ENCODE assay signal across 9 cellular contexts in the genomic region with DNA sequence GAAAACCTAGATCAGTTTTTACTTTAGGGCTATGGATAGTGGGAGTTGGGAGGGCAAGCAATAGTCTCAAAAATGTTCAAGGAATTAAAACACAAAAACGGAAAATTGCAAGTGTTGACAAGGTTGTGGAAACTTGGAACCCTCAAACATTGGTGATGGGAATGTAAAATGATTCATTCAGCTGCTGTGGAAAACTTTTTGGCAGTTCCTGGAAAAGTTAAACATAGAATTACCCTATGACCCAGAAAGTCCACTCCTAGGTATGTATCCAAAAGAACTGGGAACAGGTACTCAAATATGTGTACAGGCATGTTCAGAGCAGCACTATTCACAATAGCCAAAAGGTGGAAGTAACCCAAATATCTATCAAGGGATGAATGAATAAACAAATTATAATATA. TPM values are rescaled to one million over a fixed set of nuclear protein-coding genes. Genes with fewer than 3 reads are reported as not detected.
DNase-seq lines count a peak whose midpoint lies in the region; ATAC-seq and TF ChIP-seq lines count a peak whose summit lies in the region.
"Had no signal": no experiment of that assay in that cellular context is flagged by ENCODE, and none has a peak within 500 bp of the region (broad histone marks: within the 10 kb centered on the region; RNA-seq: fewer than 3 reads in every experiment).

No MANE protein-coding gene starts in this region.

- H3K14ac ChIP-seq in trophoblast cell (ENCODE audit: low read length) = no peak overlapping the region

- H3K4me1 ChIP-seq in GM23338 (ENCODE audit: insufficient read depth) (peaks cover 18% of the 10 kb centered on the region), esophagus muscularis mucosa (peaks cover 32 to 37% (median 36%) of the 10 kb centered on the region in 4 donors), trophoblast cell (ENCODE audit: control insufficient read depth in 1 of 2, insufficient read depth in 2 of 2, low read length in 2 of 2) (peaks cover 4 to 19% of the 10 kb centered on the region in 2 experiments), Peyer's patch (peaks cover 0 to 22% (median 0%) of the 10 kb centered on the region in 4 donors)

- no peaks in the 10 kb centered on the region for H3K9me2 ChIP-seq in GM23338 (ENCODE audit: insufficient read depth)

- peak overlapping the region; percentile 86 for H3K9ac ChIP-seq in SK-N-MC (ENCODE audit: insufficient read length)
- H3K9ac ChIP-seq in trophoblast cell (ENCODE audit: low read length) = no peak overlapping the region

- H3K79me1 ChIP-seq in trophoblast cell (ENCODE audit: low read length) = peaks cover 18% of the 10 kb centered on the region

- H3K4me2 ChIP-seq in GM23338 = peak overlapping the region; percentile 91; the same call in 1 of the 2 replicates
- H3K4me2 ChIP-seq in trophoblast cell (ENCODE audit: low read length) = no peak overlapping the region

- H4K8ac ChIP-seq in trophoblast cell (ENCODE audit: low read depth, low read length) = no peak overlapping the region

- H2BK120ac ChIP-seq in trophoblast cell (ENCODE audit: insufficient read depth, low read length, poor library complexity) = no peak overlapping the region

- H3K27me3 ChIP-seq in GM23338 (ENCODE audit: insufficient read depth) (no peaks in the 10 kb centered on the region), esophagus muscularis mucosa (peaks cover 0 to 6% (median 0%) of the 10 kb centered on the region in 4 donors), trophoblast cell (ENCODE audit: insufficient read depth, low read length) (no peaks in the 10 kb centered on the region), Peyer's patch (no peaks in the 10 kb centered on the region)

- H3K9me3 ChIP-seq in SK-N-MC (ENCODE audit: low read depth, low read length) (no peaks in the 10 kb centered on the region), esophagus muscularis mucosa (no peaks in the 10 kb centered on the region), trophoblast cell (ENCODE audit: insufficient read depth, low read depth, low read length) (no peaks in the 10 kb centered on the region), Peyer's patch (no peaks in the 10 kb centered on the region)

- H3K79me2 ChIP-seq in GM23338 (replicated peaks; ENCODE audit: insufficient read depth) = peaks cover 31% of the 10 kb centered on the region
- peaks cover 15% of the 10 kb centered on the region for H3K79me2 ChIP-seq in trophoblast cell (ENCODE audit: control insufficient read depth, insufficient read depth, low read length, poor library complexity)

- H3K23ac ChIP-seq in trophoblast cell (ENCODE audit: low read length) = no peak overlapping the region

- H4K91ac ChIP-seq in trophoblast cell (ENCODE audit: low read depth, low read length) = no peak overlapping the region

- TF ChIP-seq CTCF in GM23338 (conservative IDR thresholded peaks at IDR 0.05; ENCODE audit: low read depth in 2 of 2) (no peak), esophagus muscularis mucosa (IDR thresholded peaks at IDR 0.05) (no peak), Peyer's patch (IDR thresholded peaks at IDR 0.05) (no peak)

- no peak overlapping the region for H3K4ac ChIP-seq in trophoblast cell (ENCODE audit: low read depth, low read length)

- H3K36me3 Mint-ChIP-seq in GM23338 (ENCODE audit: low read depth) = peaks cover 12% of the 10 kb centered on the region; the same call in 2 of the 3 replicates

- no peak overlapping the region for H4K12ac ChIP-seq in trophoblast cell (ENCODE audit: low read depth, low read length)

- TF ChIP-seq POLR2A in esophagus muscularis mucosa (IDR thresholded peaks at IDR 0.05; ENCODE audit: low read depth) (no peak), erythroblast (IDR thresholded peaks at IDR 0.05; ENCODE audit: low read length) (no peak), Peyer's patch (IDR thresholded peaks at IDR 0.05) (no peak)

- peaks cover 13% of the 10 kb centered on the region for H3K27me3 Mint-ChIP-seq in GM23338 (ENCODE audit: insufficient read depth, low read depth, poor library complexity)

- no peak for TF ChIP-seq EP300 in esophagus muscularis mucosa (IDR thresholded peaks at IDR 0.05)

- 19% methylated on average over 1 of the region's 1 CpG for WGBS in esophagus muscularis mucosa
- no CpG with 5 or more reads among the region's 1 CpG for WGBS in trophoblast cell (ENCODE audit: extremely low coverage, insufficient coverage, insufficient read length)

- 0 out of 2 replicates have a peak, but pooled peaks cover 5% of the 10 kb centered on the region for H4K20me1 ChIP-seq in GM23338 (replicated peaks; ENCODE audit: insufficient read depth)

- no peak overlapping the region for H3K18ac ChIP-seq in trophoblast cell (ENCODE audit: low read length)

- H3K4me1 Mint-ChIP-seq in GM23338 = peaks cover 31% of the 10 kb centered on the region

- no peak overlapping the region for H2BK5ac ChIP-seq in trophoblast cell (ENCODE audit: low read depth, low read length, poor library complexity)

- H3K27ac ChIP-seq in GM23338 (ENCODE audit: low read depth) (no peak overlapping the region), SK-N-MC (peak overlapping the region; percentile 75; the same call in 1 of the 2 replicates), esophagus muscularis mucosa (replicated peaks in 1 of 4) (peak overlapping the region; percentile 88 to 96 (median 90)), trophoblast cell (ENCODE audit: low read depth, low read length) (peak overlapping the region; percentile 36), Peyer's patch (peak overlapping the region in 1 of 4 donors; percentile 84)

- H3K36me3 ChIP-seq in GM23338 (ENCODE audit: insufficient read depth) = no peaks in the 10 kb centered on the region
- H3K36me3 ChIP-seq in SK-N-MC (ENCODE audit: insufficient read depth, low read length) = no peaks in the 10 kb centered on the region
- no peaks in the 10 kb centered on the region for H3K36me3 ChIP-seq in esophagus muscularis mucosa
- H3K36me3 ChIP-seq in trophoblast cell (ENCODE audit: control insufficient read depth in 1 of 2, insufficient read depth in 2 of 2, low read length in 2 of 2) = no peaks in the 10 kb centered on the region
- H3K36me3 ChIP-seq in Peyer's patch = no peaks in the 10 kb centered on the region

- ATAC-seq in GM23338 (no peak), HG03097 (IDR thresholded peaks at IDR 0.05; ENCODE audit: low FRiP score, unreplicated experiment) (no peak)

- no peak overlapping the region for H2AK5ac ChIP-seq in trophoblast cell (ENCODE audit: low read length)

- intact Hi-C loops in esophagus muscularis mucosa (cut with DNase I) = loop anchor here (5.0 kb wide), 2 partner anchors 73 to 172 kb away; a partner anchor contains a TSS

- peak overlapping the region; percentile 88 for H3K4me3 Mint-ChIP-seq in GM23338

- DNase-seq in GM23338 (ENCODE audit: low spot score) = no peak
- DNase-seq in SK-N-MC (ENCODE audit: low read depth, low spot score) = no peak
- DNase-seq in esophagus muscularis mucosa (ENCODE audit: extremely low spot score) = no peak
- DNase-seq in trophoblast cell = peak in 1 of 2 donors; percentile 22
- no peak for DNase-seq in erythroblast (lab: John Stamatoyannopoulos, UW)
- DNase-seq in Peyer's patch = no peak
- DNase-seq: stimulated activated CD4-positive, alpha-beta T cell treated with anti-CD3 and anti-CD28 coated beads, Interleukin-12 subunit alpha, Interleukin-12 subunit beta, amount 100 ng/mL, for 4 hours had no signal

- H3K4me3 ChIP-seq in GM23338 = peak overlapping the region; percentile 92; the same call in 1 of the 2 replicates
- H3K4me3 ChIP-seq in SK-N-MC = peak overlapping the region; percentile 98
- peak overlapping the region in 1 of 4 donors; percentile 98 for H3K4me3 ChIP-seq in esophagus muscularis mucosa
- H3K4me3 ChIP-seq in trophoblast cell (ENCODE audit: low read depth, low read length) = no peak overlapping the region
- H3K4me3 ChIP-seq in Peyer's patch = no peak overlapping the region

- H3F3A ChIP-seq in GM23338 (replicated peaks; ENCODE audit: low read depth) = peaks cover 4% of the 10 kb centered on the region; the same call in 1 of the 2 replicates

- H2AFZ ChIP-seq in GM23338 (no peak overlapping the region; the same call in 1 of the 2 replicates), trophoblast cell (ENCODE audit: insufficient read depth, low read length, poor library complexity) (no peak overlapping the region)

- no peaks in the 10 kb centered on the region for H3K9me3 Mint-ChIP-seq in GM23338

- no peak overlapping the region for H2BK12ac ChIP-seq in trophoblast cell (ENCODE audit: low read length)

- no peak overlapping the region; the same call in 1 of the 2 replicates for H3K27ac Mint-ChIP-seq in GM23338

TF ChIP-seq in GM23338, 12 proteins besides CTCF, POLR2A, EP300 and RAD21 (continues in another document):
- TF ChIP-seq EZH2 (IDR thresholded peaks at IDR 0.05; ENCODE audit: low read depth, unreplicated experiment) = no peak
- TF ChIP-seq NANOG (IDR thresholded peaks at IDR 0.05; ENCODE audit: borderline replicate concordance) = no peak
- no peak for TF ChIP-seq ZNF114 (CRISPR knock-in tag; IDR thresholded peaks at IDR 0.05)
- no peak for TF ChIP-seq STAT1 (IDR thresholded peaks at IDR 0.05; ENCODE audit: unreplicated experiment)

RNA-seq across cellular contexts. Expression of a gene that starts 1.2 kb away (rescaled TPM):
- 30.6 and 34.5 TPM in 2 replicates for total RNA-seq in GM23338 (2014; rRNA removed; shearing (Covaris generic))
- 19.0 and 19.7 TPM in 2 replicates for polyA plus RNA-seq in GM23338 (2016; fragmentation: Nextera tagmentation; extraction: Ambion mirVana)
- total RNA-seq in esophagus muscularis mucosa = 10 to 100 TPM; 28.5 to 50.4 (median 41.3) TPM
- 53.2 and 53.8 TPM in 2 replicates for polyA plus RNA-seq in trophoblast cell (2013)
- 10 to 100 TPM in 2 of 4 donors, 1 to 10 TPM in 2; 5.5 to 37.1 (median 9.5) TPM for total RNA-seq in Peyer's patch

RNA-seq across cellular contexts. Expression of a gene that starts 47.2 kb away (rescaled TPM):
- total RNA-seq in GM23338 (2014; rRNA removed; shearing (Covaris generic)) = 75.8 and 85.2 TPM in 2 replicates
- polyA plus RNA-seq in GM23338 (2016; fragmentation: Nextera tagmentation; extraction: Ambion mirVana) = 6.6 and 12.8 TPM in 2 replicates
- 1 to 10 TPM in 1 of 4 donors, under 1 TPM in 3; 0.50 to 1.7 (median 0.73) TPM for total RNA-seq in esophagus muscularis mucosa
- polyA plus RNA-seq in trophoblast cell (2013) = 5.7 and 6.8 TPM in 2 replicates
- under 1 TPM in 1 of 4 donors, not detected in 3; 0.40 TPM for total RNA-seq in Peyer's patch
- total RNA-seq: ureter had no signal

Comparison
In these comparisons a context has a peak if more than half of its experiments do, and no peak if none do; other contexts are left out.
1. H3K4me3 ChIP-seq: peak in GM23338 (single experiment) and SK-N-MC (single experiment); none in trophoblast cell (single experiment) and Peyer's patch (0 of 4).
2. RNA of a gene that starts 47.2 kb away (total RNA-seq): 75.8 to 85.2 TPM in GM23338; 0.50 to 1.7 TPM in esophagus muscularis mucosa and 0.40 TPM in Peyer's patch; every median in the first group is over 10 times any median in the second.